12 cellular contexts compared by ENCODE assay signal in genomic region chr18:22667616-22668422, GRCh38.
DNase-seq lines count a peak whose midpoint lies in the region; ATAC-seq, FAIRE-seq and TF ChIP-seq lines count a peak whose summit lies in the region.
"Had no signal": no experiment of that assay in that cellular context is flagged by ENCODE, and none has a peak within 500 bp of the region (broad histone marks: within the 10 kb centered on the region; RNA-seq: fewer than 3 reads in every experiment).

No MANE protein-coding gene starts in this region.

- no peak for TF ChIP-seq CTCF in AG09309 (IDR thresholded peaks at IDR 0.05; ENCODE audit: control insufficient read depth, insufficient read depth, low read depth, low read length, missing control alignments)
- TF ChIP-seq CTCF in HFF-Myc (IDR thresholded peaks at IDR 0.05; ENCODE audit: low read depth, low read length, missing control alignments) = no peak
- no peak for TF ChIP-seq CTCF in RWPE1 (conservative IDR thresholded peaks at IDR 0.05; ENCODE audit: low read depth)
- TF ChIP-seq CTCF in CD14-positive monocyte (IDR thresholded peaks at IDR 0.05) = no peak

- H3K27me3 Mint-ChIP-seq in CD14-positive monocyte (ENCODE audit: low read depth in 3 of 3) = peaks cover 0 to 1% (median 0%) of the 10 kb centered on the region in 3 donors
- H3K27me3 Mint-ChIP-seq: activated B cell treated with CpG ODN at 0.5 μM for 24 hours; dendritic cell treated with granulocyte-macrophage colony-stimulating factor and Interleukin-4, amounts not matched to agents 40 ng/mL and 50 ng/mL, for 4 days had no signal

- no peak overlapping the region for H3K27ac Mint-ChIP-seq in CD14-positive monocyte
- H3K27ac Mint-ChIP-seq: activated B cell treated with CpG ODN at 0.5 μM for 24 hours; dendritic cell treated with granulocyte-macrophage colony-stimulating factor and Interleukin-4, amounts not matched to agents 40 ng/mL and 50 ng/mL, for 4 days had no signal

- DNase-seq in AG09309 (ENCODE audit: low read depth) = peak; percentile 73
- DNase-seq in HFF-Myc (ENCODE audit: extremely low read depth, low read depth) = peak; percentile 46
- DNase-seq in RWPE1 (ENCODE audit: low spot score) = peak; percentile 83
- peak; percentile 90 for DNase-seq in glomerular visceral epithelial cell (ENCODE audit: extremely low spot score)
- no peak for DNase-seq in GDM1 (lab: John Stamatoyannopoulos, UW)
- DNase-seq in GM12891 (ENCODE audit: insufficient read length, low spot score) = no peak
- no peak for DNase-seq in CD14-positive monocyte (ENCODE audit: low spot score)
- DNase-seq: activated B cell treated with CpG ODN at 0.5 μM for 24 hours, DMS 273 treated with DMSO at 0.1 percent for 48 hours, NCI-H1694 had no signal

- no peak for ATAC-seq in GM21360 (IDR thresholded peaks at IDR 0.05; ENCODE audit: unreplicated experiment)

- H3K4me3 ChIP-seq in AG09309 (ENCODE audit: control insufficient read depth, low read depth, low read length) (no peak overlapping the region), HFF-Myc (replicated peaks; ENCODE audit: low read depth, low read length) (no peak overlapping the region)

- intact Hi-C loops in CD14-positive monocyte (cut with micrococcal nuclease) = no loop called here

- POLR2A ChIA-PET in RWPE1 (lab: Yijun Ruan, JAX; ENCODE audit: low non-redundant PET) = no interaction called here

- TF ChIP-seq POLR2A in GM12891 (IDR thresholded peaks at IDR 0.05; ENCODE audit: low read depth, low read length) = no peak

- no peak overlapping the region for H3K4me3 Mint-ChIP-seq in CD14-positive monocyte
- H3K4me3 Mint-ChIP-seq: activated B cell treated with CpG ODN at 0.5 μM for 24 hours; dendritic cell treated with granulocyte-macrophage colony-stimulating factor and Interleukin-4, amounts not matched to agents 40 ng/mL and 50 ng/mL, for 4 days had no signal

- H3K27ac ChIP-seq in RWPE1 = no peak overlapping the region

- no peak for FAIRE-seq in GM12891 (lab: Jason Lieb, UNC)

- H3K9me3 Mint-ChIP-seq in CD14-positive monocyte = peaks cover 2 to 14% (median 8%) of the 10 kb centered on the region in 7 donors

- CTCF ChIA-PET in RWPE1 (lab: Yijun Ruan, JAX) = interaction anchor here (0.6 kb wide), 1 partner anchor 326 kb away, joined by 3 read pairs; no protein-coding TSS in a partner anchor

- H3K36me3 Mint-ChIP-seq in CD14-positive monocyte = no peaks in the 10 kb centered on the region

- no peaks in the 10 kb centered on the region for H3K4me1 Mint-ChIP-seq in CD14-positive monocyte
- H3K4me1 Mint-ChIP-seq: activated B cell treated with CpG ODN at 0.5 μM for 24 hours had no signal

TF ChIP-seq in GM12891, 5 proteins besides CTCF, POLR2A, EP300 and RAD21:
- TF ChIP-seq POU2F2 (IDR thresholded peaks at IDR 0.05; ENCODE audit: low read depth, low read length) (no peak), TAF1 (IDR thresholded peaks at IDR 0.05; ENCODE audit: low read depth, low read length) (no peak), SPI1 (IDR thresholded peaks at IDR 0.05; ENCODE audit: low read depth, low read length) (no peak), POLR2AphosphoS5 (IDR thresholded peaks at IDR 0.05; ENCODE audit: low read depth, low read length) (no peak), PAX5 (IDR thresholded peaks at IDR 0.05; ENCODE audit: insufficient read depth, low read length, severe bottlenecking) (no peak)

Comparison
In these comparisons a context has a peak if more than half of its experiments do, and no peak if none do; other contexts are left out.
1. DNase-seq: peak in AG09309 (single experiment), HFF-Myc (single experiment), RWPE1 (single experiment) and glomerular visceral epithelial cell (single experiment); none in GDM1 (single experiment), GM12891 (single experiment) and CD14-positive monocyte (single experiment).